In the genomic region with DNA sequence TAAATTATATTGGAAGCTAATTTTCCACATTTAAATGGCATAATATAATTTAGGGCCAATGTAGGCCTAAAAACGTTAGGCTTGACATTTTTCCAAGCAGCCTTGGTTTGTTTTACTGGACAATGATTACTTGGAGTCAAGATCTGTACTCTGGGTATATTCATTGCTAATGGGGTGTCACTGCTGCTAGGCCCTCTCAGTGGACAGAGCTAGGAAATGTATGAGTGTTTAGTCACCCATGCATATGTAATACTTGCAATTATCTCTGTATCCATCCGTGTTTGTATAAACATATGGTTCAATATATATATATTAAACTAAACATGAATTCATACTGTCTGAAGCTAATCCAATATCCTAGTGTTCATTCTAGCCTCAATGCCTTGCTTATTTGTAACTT, we compare ENCODE assay signal across 20 cellular contexts.
"Had no signal": no experiment of that assay in that cellular context is flagged by ENCODE, and none has a peak within 500 bp of the region (broad histone marks: within the 10 kb centered on the region; RNA-seq: fewer than 3 reads in every experiment).

No MANE protein-coding gene starts in this region.

- H3K36me3 ChIP-seq: brain microvascular endothelial cell, prostate gland, suprapubic skin, transverse colon, uterus had no signal

- DNase-seq: activated CD4-positive, alpha-beta T cell treated with anti-CD3 and anti-CD28 coated beads, Interleukin-2, amount 10 ng/mL, durations not matched to agents 7 days and 5 days; activated CD8-positive, alpha-beta memory T cell treated with anti-CD3 and anti-CD28 coated beads, Interleukin-2, amount 50 U/mL, for 4 hours; activated naive CD4-positive, alpha-beta T cell treated with anti-CD3 and anti-CD28 coated beads for 36 hours; activated T-cell treated with anti-CD3 and anti-CD28 coated beads, Interleukin-2, amount 50 U/mL, for 4 hours; anterior cingulate cortex; brain microvascular endothelial cell; left cardiac atrium; nephron progenitor cell; nucleus accumbens; right cardiac atrium; stimulated activated CD4-positive, alpha-beta T cell treated with anti-CD3 and anti-CD28 coated beads, Interleukin-4, amount 100 ng/mL, for 1 hour; stimulated activated naive CD8-positive, alpha-beta T cell treated with anti-CD3 and anti-CD28 coated beads, Interleukin-15, amount 100 ng/mL, for 72 hours; transverse colon; uterus had no signal

- H3K4me3 ChIP-seq: coronary artery, prostate gland, skin epidermis, suprapubic skin, transverse colon, uterus had no signal

- ATAC-seq: activated CD4-positive, CD25-positive, alpha-beta regulatory T cell treated with anti-CD3 and anti-CD28 coated beads, Interleukin-2, amount 50 U/mL, for 24 hours; activated T-cell treated with anti-CD3 and anti-CD28 coated beads, Interleukin-2, amount 50 U/mL, for 4 hours; left cardiac atrium; right cardiac atrium; stimulated activated naive CD8-positive, alpha-beta T cell treated with anti-CD3 and anti-CD28 coated beads, Interleukin-15, amount 100 ng/mL, for 72 hours had no signal

- H3K9me3 ChIP-seq: prostate gland, uterus had no signal

- H3K27ac ChIP-seq: brain microvascular endothelial cell, coronary artery, prostate gland, skin epidermis, suprapubic skin, transverse colon, uterus had no signal

- H3K4me1 ChIP-seq: prostate gland, suprapubic skin, transverse colon, uterus had no signal

- FAIRE-seq: islet of Langerhans had no signal

- H3K27me3 ChIP-seq: brain microvascular endothelial cell, suprapubic skin, transverse colon, uterus had no signal
